ENCODE assay signal across 8 cellular contexts in the genomic region with DNA sequence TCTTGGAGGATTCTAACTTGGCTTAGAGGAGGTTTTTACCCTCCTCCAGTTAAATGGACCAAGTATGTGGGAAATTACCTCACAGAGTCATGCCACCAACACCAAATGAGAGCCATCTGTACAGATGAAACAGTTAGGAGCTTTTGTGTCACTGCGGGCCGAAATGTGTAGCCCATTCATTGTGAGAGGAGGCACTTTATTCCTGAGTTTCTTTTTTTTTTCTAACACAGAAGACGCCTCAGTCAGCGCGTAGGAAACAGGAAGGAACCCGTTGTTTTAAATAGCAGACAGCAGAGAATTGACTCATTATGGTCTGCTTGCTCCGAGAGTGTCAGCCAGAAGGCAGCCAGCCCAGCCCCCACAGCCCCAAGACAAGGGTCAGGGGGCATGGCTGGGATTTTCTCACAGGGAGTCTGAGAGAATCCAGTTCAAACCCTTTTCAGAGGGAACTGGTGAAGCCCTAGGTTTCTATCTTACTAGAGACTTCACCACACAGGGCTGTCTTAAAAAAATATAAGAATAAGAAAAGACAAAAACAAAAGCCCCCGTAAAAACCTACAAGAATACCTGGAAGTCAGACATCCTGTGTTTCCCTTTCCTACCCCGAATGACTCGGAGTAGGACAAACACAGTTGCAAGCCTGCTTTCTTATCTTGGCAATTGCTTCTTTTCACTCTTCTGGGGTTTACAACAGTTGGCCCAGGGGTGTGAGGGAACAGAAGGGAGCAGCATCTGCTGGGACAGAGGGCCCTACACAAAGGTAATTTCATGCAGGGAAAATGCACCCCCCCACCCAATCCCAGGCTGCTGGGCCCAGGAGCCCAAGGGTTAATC.
DNase-seq lines count a peak whose midpoint lies in the region; ATAC-seq, FAIRE-seq and TF ChIP-seq lines count a peak whose summit lies in the region.

No MANE protein-coding gene starts in this region.

- 50% methylated on average over 10 of the region's 10 CpGs for WGBS in liver
- WGBS in HepG2 (ENCODE audit: low lambda C conversion rate), result 65% methylated on average over 10 of the region's 10 CpGs

- no peaks in the 10 kb centered on the region for H3K79me2 ChIP-seq in HepG2 (ENCODE audit: insufficient read depth, low read length)

- FAIRE-seq in HepG2 (lab: Jason Lieb, UNC), result no peak
- no peak for FAIRE-seq in bronchial epithelial cell (lab: Jason Lieb, UNC)

- H3K27ac ChIP-seq in liver (ENCODE audit: low read depth in 1 of 2, low read length in 2 of 2) (peak overlapping the region; percentile 36 to 67), HepG2 (ENCODE audit: extremely low read length, insufficient read depth, low read length) (no peak overlapping the region), layer of hippocampus (ENCODE audit: low read depth, low read length) (peak overlapping the region; percentile 42)

- in situ Hi-C loops in HepG2 (cut with HindIII; ENCODE audit: extremely low pct_ligation_motif_present, low pct_unique_long_range_greater_than_20kb), result no loop called here

- ATAC-seq in HepG2, result no peak
- peak; percentile 76 for ATAC-seq in HG03095 (IDR thresholded peaks at IDR 0.05; ENCODE audit: unreplicated experiment)

- H3K4me3 ChIP-seq in liver (ENCODE audit: low read depth in 1 of 3, low read length in 3 of 3) (no peak overlapping the region), HepG2 (replicated peaks in 1 of 3; ENCODE audit: insufficient read depth in 1 of 3, low read depth in 2 of 3, low read length in 3 of 3) (no peak overlapping the region), bronchial epithelial cell (ENCODE audit: low read depth, low read length) (no peak overlapping the region)

- TF ChIP-seq RAD21 in liver (IDR thresholded peaks at IDR 0.05) (peak; percentile 24 to 34), HepG2 (CRISPR knock-in tag; IDR thresholded peaks at IDR 0.05) (no peak)

- POLR2A ChIA-PET in HepG2 (lab: Yijun Ruan, JAX), result no interaction called here

- H3K9ac ChIP-seq in liver (ENCODE audit: low read depth in 1 of 2, low read length in 2 of 2) (no peak overlapping the region), HepG2 (ENCODE audit: insufficient read depth, low read depth, low read length) (no peak overlapping the region)

- DNase-seq in HepG2 (ENCODE audit: low spot score) (no peak), RPMI7951 (ENCODE audit: low read depth) (peak; percentile 93), bronchial epithelial cell (ENCODE audit: low read depth) (peak; percentile 59)
- DNase-seq in stimulated activated CD4-positive, alpha-beta T cell treated with anti-CD3 and anti-CD28 coated beads, Interleukin-2, amount 100 ng/mL, for 4 hours (ENCODE audit: low read depth), result peak; percentile 18
- no peak for DNase-seq in effector CD8-positive, alpha-beta T cell (lab: John Stamatoyannopoulos, UW)

- no peak overlapping the region for H3K4me2 ChIP-seq in HepG2 (ENCODE audit: low read depth, low read length)

- H3K27me3 ChIP-seq in liver (ENCODE audit: control insufficient read depth in 4 of 4, insufficient read depth in 4 of 4, low read length in 3 of 4) (peaks cover 0 to 4% (median 0%) of the 10 kb centered on the region in 4 donors), HepG2 (ENCODE audit: control insufficient read depth in 1 of 2, insufficient read depth in 2 of 2, low read length in 2 of 2) (no peaks in the 10 kb centered on the region), bronchial epithelial cell (ENCODE audit: control insufficient read depth, insufficient read depth, low read length) (no peaks in the 10 kb centered on the region), layer of hippocampus (ENCODE audit: control insufficient read depth, insufficient read depth, low read length) (no peaks in the 10 kb centered on the region)

- BruUV-seq in HepG2 (replicated peaks; lab: Mats Ljungman, UMichigan), result no TSS peak

- CTCF ChIA-PET in HepG2 (lab: Yijun Ruan, JAX; ENCODE audit: low intra/inter-chr PET ratio, low total read pairs), result no interaction called here

- H3K4me1 ChIP-seq in liver (ENCODE audit: control insufficient read depth in 4 of 4, insufficient read depth in 4 of 4, low read length in 3 of 4) (peaks cover 0 to 12% (median 4%) of the 10 kb centered on the region in 4 donors), HepG2 (ENCODE audit: insufficient read depth, low read length) (peaks cover 9% of the 10 kb centered on the region; the same call in 1 of the 2 replicates)

- peaks cover 0 to 3% (median under 1%) of the 10 kb centered on the region in 4 donors for H3K9me3 ChIP-seq in liver (ENCODE audit: control insufficient read depth in 4 of 4, low read length in 3 of 4)
- H3K9me3 ChIP-seq in HepG2 (ENCODE audit: low read length), result peaks cover 17% of the 10 kb centered on the region

- intact Hi-C loops in HepG2 (cut with micrococcal nuclease; ENCODE audit: unreplicated experiment), result loop anchor here (5.0 kb wide), 1 partner anchor 65 kb away; no protein-coding TSS in a partner anchor

- H4K20me1 ChIP-seq in HepG2 (ENCODE audit: insufficient read depth, low read length), result no peaks in the 10 kb centered on the region

- TF ChIP-seq CTCF in liver (IDR thresholded peaks at IDR 0.05; ENCODE audit: low read depth, low read length, missing input control) (no peak), HepG2 (CRISPR knock-in tag; IDR thresholded peaks at IDR 0.05) (no peak), bronchial epithelial cell (IDR thresholded peaks at IDR 0.05; ENCODE audit: insufficient read depth, low read length, severe bottlenecking) (no peak)

- no peak for TF ChIP-seq POLR2A in HepG2 (IDR thresholded peaks at IDR 0.05; ENCODE audit: insufficient read depth in 1 of 2, low read depth in 2 of 2, low read length in 2 of 2)

- no peaks in the 10 kb centered on the region for H3K36me3 ChIP-seq in liver (ENCODE audit: control insufficient read depth in 4 of 4, insufficient read depth in 3 of 4, low read depth in 1 of 4, low read length in 3 of 4)
- H3K36me3 ChIP-seq in HepG2 (replicated peaks in 1 of 2; ENCODE audit: control insufficient read depth in 1 of 2, insufficient read depth in 2 of 2, low read length in 2 of 2), result no peaks in the 10 kb centered on the region
- no peaks in the 10 kb centered on the region for H3K36me3 ChIP-seq in bronchial epithelial cell (ENCODE audit: control insufficient read depth, insufficient read depth, low read length)

- H2AFZ ChIP-seq in HepG2 (ENCODE audit: low read length), result no peak overlapping the region

- TF ChIP-seq EP300 in HepG2 (IDR thresholded peaks at IDR 0.05; ENCODE audit: low read depth in 2 of 2, low read length in 2 of 2) (no peak), HepG2 (CRISPR knock-in tag; IDR thresholded peaks at IDR 0.05; ENCODE audit: borderline replicate concordance) (no peak)

TF ChIP-seq in liver, 16 proteins besides CTCF, POLR2A, EP300 and RAD21 (continues in another document):
- TF ChIP-seq, protein P1, sequence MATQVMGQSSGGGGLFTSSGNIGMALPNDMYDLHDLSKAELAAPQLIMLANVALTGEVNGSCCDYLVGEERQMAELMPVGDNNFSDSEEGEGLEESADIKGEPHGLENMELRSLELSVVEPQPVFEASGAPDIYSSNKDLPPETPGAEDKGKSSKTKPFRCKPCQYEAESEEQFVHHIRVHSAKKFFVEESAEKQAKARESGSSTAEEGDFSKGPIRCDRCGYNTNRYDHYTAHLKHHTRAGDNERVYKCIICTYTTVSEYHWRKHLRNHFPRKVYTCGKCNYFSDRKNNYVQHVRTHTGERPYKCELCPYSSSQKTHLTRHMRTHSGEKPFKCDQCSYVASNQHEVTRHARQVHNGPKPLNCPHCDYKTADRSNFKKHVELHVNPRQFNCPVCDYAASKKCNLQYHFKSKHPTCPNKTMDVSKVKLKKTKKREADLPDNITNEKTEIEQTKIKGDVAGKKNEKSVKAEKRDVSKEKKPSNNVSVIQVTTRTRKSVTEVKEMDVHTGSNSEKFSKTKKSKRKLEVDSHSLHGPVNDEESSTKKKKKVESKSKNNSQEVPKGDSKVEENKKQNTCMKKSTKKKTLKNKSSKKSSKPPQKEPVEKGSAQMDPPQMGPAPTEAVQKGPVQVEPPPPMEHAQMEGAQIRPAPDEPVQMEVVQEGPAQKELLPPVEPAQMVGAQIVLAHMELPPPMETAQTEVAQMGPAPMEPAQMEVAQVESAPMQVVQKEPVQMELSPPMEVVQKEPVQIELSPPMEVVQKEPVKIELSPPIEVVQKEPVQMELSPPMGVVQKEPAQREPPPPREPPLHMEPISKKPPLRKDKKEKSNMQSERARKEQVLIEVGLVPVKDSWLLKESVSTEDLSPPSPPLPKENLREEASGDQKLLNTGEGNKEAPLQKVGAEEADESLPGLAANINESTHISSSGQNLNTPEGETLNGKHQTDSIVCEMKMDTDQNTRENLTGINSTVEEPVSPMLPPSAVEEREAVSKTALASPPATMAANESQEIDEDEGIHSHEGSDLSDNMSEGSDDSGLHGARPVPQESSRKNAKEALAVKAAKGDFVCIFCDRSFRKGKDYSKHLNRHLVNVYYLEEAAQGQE (IDR thresholded peaks at IDR 0.05), result peak; percentile 25

TF ChIP-seq in HepG2, 621 proteins besides CTCF, POLR2A, EP300 and RAD21 (continues in another document):
- TF ChIP-seq U2AF1 (optimal IDR thresholded peaks at IDR 0.05; ENCODE audit: low read depth, low read length) (no peak), TCF7L2 (IDR thresholded peaks at IDR 0.05; ENCODE audit: low read depth, low read length) (no peak), PRPF4 (IDR thresholded peaks at IDR 0.05; ENCODE audit: low read depth, low read length, poor library complexity, severe bottlenecking) (no peak)
- TF ChIP-seq, protein P2, sequence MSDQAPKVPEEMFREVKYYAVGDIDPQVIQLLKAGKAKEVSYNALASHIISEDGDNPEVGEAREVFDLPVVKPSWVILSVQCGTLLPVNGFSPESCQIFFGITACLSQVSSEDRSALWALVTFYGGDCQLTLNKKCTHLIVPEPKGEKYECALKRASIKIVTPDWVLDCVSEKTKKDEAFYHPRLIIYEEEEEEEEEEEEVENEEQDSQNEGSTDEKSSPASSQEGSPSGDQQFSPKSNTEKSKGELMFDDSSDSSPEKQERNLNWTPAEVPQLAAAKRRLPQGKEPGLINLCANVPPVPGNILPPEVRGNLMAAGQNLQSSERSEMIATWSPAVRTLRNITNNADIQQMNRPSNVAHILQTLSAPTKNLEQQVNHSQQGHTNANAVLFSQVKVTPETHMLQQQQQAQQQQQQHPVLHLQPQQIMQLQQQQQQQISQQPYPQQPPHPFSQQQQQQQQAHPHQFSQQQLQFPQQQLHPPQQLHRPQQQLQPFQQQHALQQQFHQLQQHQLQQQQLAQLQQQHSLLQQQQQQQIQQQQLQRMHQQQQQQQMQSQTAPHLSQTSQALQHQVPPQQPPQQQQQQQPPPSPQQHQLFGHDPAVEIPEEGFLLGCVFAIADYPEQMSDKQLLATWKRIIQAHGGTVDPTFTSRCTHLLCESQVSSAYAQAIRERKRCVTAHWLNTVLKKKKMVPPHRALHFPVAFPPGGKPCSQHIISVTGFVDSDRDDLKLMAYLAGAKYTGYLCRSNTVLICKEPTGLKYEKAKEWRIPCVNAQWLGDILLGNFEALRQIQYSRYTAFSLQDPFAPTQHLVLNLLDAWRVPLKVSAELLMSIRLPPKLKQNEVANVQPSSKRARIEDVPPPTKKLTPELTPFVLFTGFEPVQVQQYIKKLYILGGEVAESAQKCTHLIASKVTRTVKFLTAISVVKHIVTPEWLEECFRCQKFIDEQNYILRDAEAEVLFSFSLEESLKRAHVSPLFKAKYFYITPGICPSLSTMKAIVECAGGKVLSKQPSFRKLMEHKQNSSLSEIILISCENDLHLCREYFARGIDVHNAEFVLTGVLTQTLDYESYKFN (CRISPR knock-in tag; conservative IDR thresholded peaks at IDR 0.05), result no peak

Comparison
In these comparisons a context has a peak if more than half of its experiments do, and no peak if none do; other contexts are left out.
1. DNase-seq: peak in RPMI7951 (single experiment), bronchial epithelial cell (single experiment) and stimulated activated CD4-positive, alpha-beta T cell treated with anti-CD3 and anti-CD28 coated beads, Interleukin-2, amount 100 ng/mL, for 4 hours (single experiment); none in HepG2 (single experiment) and effector CD8-positive, alpha-beta T cell (single experiment).